In genomic region chr9:111450114-111450513, GRCh38 we compare ENCODE assay signal across 9 cellular contexts.
"Had no signal": no experiment of that assay in that cellular context is flagged by ENCODE, and none has a peak within 500 bp of the region (broad histone marks: within the 10 kb centered on the region; RNA-seq: fewer than 3 reads in every experiment).

No MANE protein-coding gene starts in this region.

- DNase-seq: activated B cell treated with CpG ODN at 0.5 μM for 24 hours; activated CD4-positive, alpha-beta T cell treated with anti-CD3 and anti-CD28 coated beads, Interleukin-2, amount 10 ng/mL, durations not matched to agents 24 days and 14 days; activated naive CD4-positive, alpha-beta T cell treated with anti-CD3 and anti-CD28 coated beads, Interleukin-2, amount 10 ng/mL, durations not matched to agents 7 days and 5 days; adrenal gland; foreskin keratinocyte; kidney; stimulated activated naive B cell treated with anti-CD40 and anti-IgM and Interleukin-4, amounts not matched to agents 10 μg/mL and 1 μg/mL and 100 μg/mL, for 72 hours; T-helper 17 cell had no signal

- ATAC-seq: activated T-helper 17 cell treated with anti-CD3 and anti-CD28 coated beads, Interleukin-2, amount 50 U/mL, for 72 hours; foreskin keratinocyte; stimulated activated naive B cell treated with anti-CD40 and anti-IgM and Interleukin-4, amounts not matched to agents 10 μg/mL and 1 μg/mL and 100 μg/mL, for 72 hours; T-helper 17 cell had no signal
